Comparison of ENCODE assay signal across 8 cellular contexts in the genomic region with DNA sequence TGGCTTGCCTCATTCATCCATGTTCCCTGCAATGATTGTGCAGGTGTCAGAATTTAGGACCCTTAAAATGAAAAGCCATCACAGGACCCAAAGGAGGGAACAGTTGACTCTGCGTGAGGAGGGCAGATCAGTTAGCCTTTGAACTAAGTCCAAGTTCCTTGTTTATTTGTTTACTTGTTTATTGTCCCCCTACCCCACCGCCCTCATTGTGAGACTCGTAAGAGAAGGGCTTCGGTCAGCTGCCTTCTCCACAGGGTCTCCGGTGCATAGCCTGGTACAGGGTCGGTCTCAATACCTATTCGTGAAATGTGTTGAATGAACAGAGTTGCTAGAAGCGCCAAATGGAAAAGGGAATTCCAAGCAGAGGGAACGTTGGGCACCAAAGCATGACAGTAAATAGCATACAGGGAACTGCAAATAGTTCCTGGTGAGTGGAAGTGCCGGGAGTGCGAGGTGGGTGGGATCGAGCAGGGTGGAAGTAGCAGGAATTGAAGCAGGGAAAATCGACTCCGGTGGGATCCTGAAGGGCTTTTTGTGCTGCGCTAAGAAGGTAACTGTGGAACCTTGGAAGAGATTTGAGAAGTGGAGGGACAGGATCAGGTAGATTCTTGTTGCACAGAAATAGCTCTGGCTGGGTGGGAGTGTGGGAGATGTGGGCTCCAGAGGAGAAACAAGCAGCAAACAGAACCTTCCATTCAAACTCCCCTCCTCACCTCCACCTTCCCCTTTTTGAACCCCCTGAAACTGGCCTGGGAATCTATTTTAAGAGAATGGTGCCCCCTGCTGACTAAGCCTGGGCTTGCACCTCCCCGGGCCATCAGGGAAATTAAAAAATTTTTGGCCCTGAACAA. TPM values are rescaled to one million over a fixed set of nuclear protein-coding genes. Genes with fewer than 3 reads are reported as not detected.
DNase-seq lines count a peak whose midpoint lies in the region; ATAC-seq and TF ChIP-seq lines count a peak whose summit lies in the region.

No MANE protein-coding gene starts in this region.

- ATAC-seq in Panc1 (peak; percentile 52), HG03439 (IDR thresholded peaks at IDR 0.05; ENCODE audit: unreplicated experiment) (no peak)

- no peak overlapping the region for H2AFZ ChIP-seq in parathyroid adenoma

- H3K36me3 ChIP-seq in H7 (replicated peaks; ENCODE audit: control insufficient read depth, insufficient read depth, low read length) (no peaks in the 10 kb centered on the region; the same call in 1 of the 2 replicates), Panc1 (ENCODE audit: control insufficient read depth, insufficient read depth, low read length) (no peaks in the 10 kb centered on the region), parathyroid adenoma (ENCODE audit: control insufficient read depth, insufficient read depth, low read length) (no peaks in the 10 kb centered on the region)

- H3K27ac ChIP-seq in Panc1 (ENCODE audit: low read length): peak overlapping the region; percentile 13; the same call in 1 of the 2 replicates
- H3K27ac ChIP-seq in parathyroid adenoma: no peak overlapping the region

- H3K27me3 ChIP-seq in H7 (ENCODE audit: control insufficient read depth, insufficient read depth, low read length) (no peaks in the 10 kb centered on the region), Panc1 (ENCODE audit: control insufficient read depth, insufficient read depth, low read length) (no peaks in the 10 kb centered on the region), parathyroid adenoma (ENCODE audit: control insufficient read depth, insufficient read depth, low read length) (no peaks in the 10 kb centered on the region)

- H3K4me2 ChIP-seq in parathyroid adenoma (ENCODE audit: low read length): peak overlapping the region; percentile 42

- H3K9ac ChIP-seq in parathyroid adenoma: no peak overlapping the region

- H3K4me1 ChIP-seq in Panc1 (ENCODE audit: control insufficient read depth, insufficient read depth, low read length) (peaks cover 7% of the 10 kb centered on the region), parathyroid adenoma (peaks cover 3% of the 10 kb centered on the region)

- no TSS peak for BruUV-seq in Panc1 (replicated peaks; lab: Mats Ljungman, UMichigan)

- POLR2A ChIA-PET in Panc1 (lab: Charles Lee): no interaction called here

- TF ChIP-seq CTCF in Panc1 (IDR thresholded peaks at IDR 0.05): peak; percentile 94
- TF ChIP-seq CTCF in foreskin fibroblast (IDR thresholded peaks at IDR 0.05; ENCODE audit: low read depth, low read length): peak; percentile 96
- peak; percentile 93 for TF ChIP-seq CTCF in parathyroid adenoma (IDR thresholded peaks at IDR 0.05)

- no peaks in the 10 kb centered on the region for H3K79me2 ChIP-seq in parathyroid adenoma

- H3K9me3 ChIP-seq in Panc1 (ENCODE audit: control insufficient read depth, insufficient read depth, low read depth, low read length): no peaks in the 10 kb centered on the region
- H3K9me3 ChIP-seq in parathyroid adenoma (ENCODE audit: control insufficient read depth, low read length): no peaks in the 10 kb centered on the region

- peak overlapping the region; percentile 4; the same call in 1 of the 2 replicates for H3K4me3 ChIP-seq in H7 (ENCODE audit: insufficient read depth, low read depth, low read length)
- peak overlapping the region; percentile 9 to 40; a peak in 3 of 4 replicates for H3K4me3 ChIP-seq in Panc1 (ENCODE audit: low read depth in 2 of 2, low read length in 2 of 2)
- H3K4me3 ChIP-seq in foreskin fibroblast (ENCODE audit: low read depth in 1 of 2, low read length in 2 of 2): no peak overlapping the region
- H3K4me3 ChIP-seq in parathyroid adenoma (ENCODE audit: low read depth, low read length): no peak overlapping the region

- intact Hi-C loops in Panc1 (cut with micrococcal nuclease; ENCODE audit: unreplicated experiment): loop anchor here (1.0 kb wide), 1 partner anchor 125 kb away; no protein-coding TSS in a partner anchor

- CTCF ChIA-PET in Panc1 (lab: Charles Lee): interaction anchor here (0.6 to 2.0 kb wide), 7 partner anchors 23 to 136 kb away, joined by 3 to 10 read pairs (median 3); no protein-coding TSS in a partner anchor

- in situ Hi-C loops in Panc1 (cut with HindIII; ENCODE audit: low pct_unique_long_range_greater_than_20kb, low sequenced_read_pairs): no loop called here

- peak; percentile 70 to 71 for DNase-seq in AML-193 (lab: John Stamatoyannopoulos, UW)
- DNase-seq in H7: peak; percentile 84
- no peak for DNase-seq in Panc1 (ENCODE audit: low read depth, low spot score)
- peak; percentile 44 for DNase-seq in activated T-helper 1 cell treated with Interleukin-2 at 50 U/mL for 16 hours (ENCODE audit: low read depth)
- peak in 1 of 2 donors; percentile 52 for DNase-seq in foreskin fibroblast
- peak; percentile 65 for DNase-seq in ureter (ENCODE audit: low spot score)

RNA-seq across cellular contexts. Expression of gene SLC35B1, which starts 12.7 kb away (rescaled TPM):
- total RNA-seq in H7 (2014; rRNA removed; shearing (Covaris generic)): 57.6 and 76.6 TPM in 2 replicates
- total RNA-seq in Panc1 (2021; ENCODE audit: unreplicated experiment) (84.6 TPM), ureter (55.5 TPM)
- 89.9 TPM for polyA plus RNA-seq in Panc1 (2012; ENCODE audit: insufficient read length)

RNA-seq across cellular contexts. Expression of gene SPOP, which starts 17.2 kb away (rescaled TPM):
- 16.1 and 26.2 TPM in 2 replicates for total RNA-seq in H7 (2014; rRNA removed; shearing (Covaris generic))
- total RNA-seq in Panc1 (2021; ENCODE audit: unreplicated experiment) (58.0 TPM), ureter (107 TPM)
- 46.6 TPM for polyA plus RNA-seq in Panc1 (2012; ENCODE audit: insufficient read length)

Comparison
In these comparisons a context has a peak if more than half of its experiments do, and no peak if none do; other contexts are left out.
1. H3K4me3 ChIP-seq: peak in H7 (single experiment) and Panc1 (2 of 2); none in foreskin fibroblast (0 of 2) and parathyroid adenoma (single experiment).
2. Peak in every context shown above with its lines, with median percentiles within 50 percentile points of each other: CTCF ChIP-seq.